In the genomic region with DNA sequence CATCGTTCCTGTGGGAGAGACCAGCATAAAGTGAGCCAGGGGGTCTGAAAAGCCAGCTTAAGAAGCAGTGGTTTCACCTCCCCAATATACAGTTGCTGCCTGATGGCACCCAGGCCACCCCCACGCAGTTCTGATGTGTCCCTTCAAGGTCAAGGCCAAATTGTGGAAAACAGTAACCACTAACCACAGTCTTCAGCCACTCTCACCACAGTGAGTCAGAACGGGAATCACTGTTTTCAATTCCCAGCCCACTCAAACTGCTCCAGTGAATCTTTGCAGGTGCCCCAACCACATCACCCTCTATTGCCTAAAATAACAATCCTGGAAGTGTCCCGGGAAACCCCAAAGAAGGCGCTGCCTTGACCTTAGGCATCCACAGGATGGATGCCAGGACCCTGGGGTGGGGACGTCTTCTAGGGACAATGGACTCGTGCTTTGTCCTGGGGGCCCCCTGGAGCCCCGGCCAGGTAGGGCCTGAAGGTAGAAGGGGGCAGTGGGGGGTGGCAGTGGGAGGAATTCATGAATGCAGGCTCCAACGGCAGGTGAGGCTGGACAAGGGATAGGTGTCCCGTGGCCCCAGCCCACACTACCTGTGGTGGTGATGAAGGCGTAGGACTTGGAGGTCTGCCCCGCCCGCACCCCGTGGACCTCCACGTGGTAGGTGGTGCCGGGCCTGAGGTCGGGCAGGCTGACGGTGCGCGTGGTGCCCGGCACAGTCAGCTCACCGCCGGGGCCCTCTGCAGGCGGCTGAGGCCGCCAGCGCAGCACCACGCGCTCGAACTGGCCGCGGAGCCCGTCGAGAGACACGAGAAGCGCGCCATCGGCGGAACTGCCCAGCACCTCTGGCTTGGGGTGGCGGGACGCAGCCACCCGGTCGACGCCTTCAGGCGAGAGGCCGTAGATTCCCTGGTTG, we compare ENCODE assay signal across 9 cellular contexts. TPM values are rescaled to one million over a fixed set of nuclear protein-coding genes. Genes with fewer than 3 reads are reported as not detected.
DNase-seq lines count a peak whose midpoint lies in the region; ATAC-seq and TF ChIP-seq lines count a peak whose summit lies in the region.
"Had no signal": no experiment of that assay in that cellular context is flagged by ENCODE, and none has a peak within 500 bp of the region (broad histone marks: within the 10 kb centered on the region; RNA-seq: fewer than 3 reads in every experiment).

No MANE protein-coding gene starts in this region.

- POLR2A ChIA-PET in CD8-positive, alpha-beta memory T cell (lab: Charles Lee) = no interaction called here

- H3K4me1 Mint-ChIP-seq in CD8-positive, alpha-beta memory T cell = peaks cover 0 to 6% (median 0%) of the 10 kb centered on the region in 3 donors

- no peaks in the 10 kb centered on the region for H3K36me3 ChIP-seq in CD8-positive, alpha-beta memory T cell (ENCODE audit: insufficient read depth, low read length)
- H3K36me3 ChIP-seq in adipocyte (ENCODE audit: control insufficient read depth, insufficient read depth, low read length, severe bottlenecking) (no peaks in the 10 kb centered on the region), kidney epithelial cell (ENCODE audit: control insufficient read depth, insufficient read depth, low read length) (no peaks in the 10 kb centered on the region), urinary bladder (ENCODE audit: insufficient read depth) (no peaks in the 10 kb centered on the region)

- H3K27me3 ChIP-seq in CD8-positive, alpha-beta memory T cell (ENCODE audit: insufficient read depth, low read length, poor library complexity, severe bottlenecking) = no peaks in the 10 kb centered on the region
- H3K27me3 ChIP-seq in adipocyte (replicated peaks; ENCODE audit: control insufficient read depth, insufficient read depth, low read length) = no peaks in the 10 kb centered on the region
- H3K27me3 ChIP-seq in kidney epithelial cell (ENCODE audit: control insufficient read depth, insufficient read depth, low read length) = peaks cover 79% of the 10 kb centered on the region

- H3K27me3 Mint-ChIP-seq in CD8-positive, alpha-beta memory T cell = peaks cover 19 to 41% of the 10 kb centered on the region in 2 donors

- no peak for DNase-seq in CD8-positive, alpha-beta memory T cell
- DNase-seq in adipocyte (ENCODE audit: low read depth) (peak; percentile 60), kidney epithelial cell (ENCODE audit: low read depth) (peak; percentile 77), LoVo (ENCODE audit: low spot score) (no peak), NCI-H524 (lab: John Stamatoyannopoulos, UW) (no peak)

- WGBS in urinary bladder = 31% methylated on average over 45 of the region's 45 CpGs

- no peak overlapping the region for H3K4me3 ChIP-seq in CD8-positive, alpha-beta memory T cell (ENCODE audit: low read length)
- no peak overlapping the region for H3K4me3 ChIP-seq in adipocyte (ENCODE audit: low read length)
- H3K4me3 ChIP-seq in kidney epithelial cell (ENCODE audit: low read depth, low read length) = no peak overlapping the region
- peak overlapping the region; percentile 10 for H3K4me3 ChIP-seq in urinary bladder (ENCODE audit: low read depth, low read length)

- H3K4me1 ChIP-seq in CD8-positive, alpha-beta memory T cell (ENCODE audit: insufficient read depth, low read length) = no peaks in the 10 kb centered on the region
- H3K4me1 ChIP-seq in adipocyte (ENCODE audit: control insufficient read depth, insufficient read depth, low read length) (peaks cover 34% of the 10 kb centered on the region), urinary bladder (ENCODE audit: insufficient read depth) (no peaks in the 10 kb centered on the region)

- H3K9ac ChIP-seq in adipocyte (ENCODE audit: low read length) = no peak overlapping the region

- H3K9me3 ChIP-seq in CD8-positive, alpha-beta memory T cell (ENCODE audit: low read length) = no peaks in the 10 kb centered on the region
- no peaks in the 10 kb centered on the region for H3K9me3 ChIP-seq in adipocyte (ENCODE audit: control insufficient read depth, low read length)

- H3K36me3 Mint-ChIP-seq in CD8-positive, alpha-beta memory T cell = peaks cover 0 to 5% (median 0%) of the 10 kb centered on the region in 3 donors

- H3K27ac ChIP-seq in CD8-positive, alpha-beta memory T cell (ENCODE audit: low read depth, low read length) = no peak overlapping the region
- H3K27ac ChIP-seq in urinary bladder (ENCODE audit: low read depth) = no peak overlapping the region
- H3K27ac ChIP-seq: HL-60 had no signal

- no peak for TF ChIP-seq CTCF in kidney epithelial cell (IDR thresholded peaks at IDR 0.05; ENCODE audit: insufficient read depth, low read length, poor library complexity, severe bottlenecking)

- H3K4me3 Mint-ChIP-seq in CD8-positive, alpha-beta memory T cell = peak overlapping the region in 5 of 7 donors; percentile 15 to 82 (median 24)

- peak; percentile 58 for ATAC-seq in HG02798 (IDR thresholded peaks at IDR 0.05; ENCODE audit: poor library complexity, unreplicated experiment)
- ATAC-seq in GM21619 (IDR thresholded peaks at IDR 0.05; ENCODE audit: unreplicated experiment) = no peak

- H3K9me3 Mint-ChIP-seq in CD8-positive, alpha-beta memory T cell = no peaks in the 10 kb centered on the region

- CTCF ChIA-PET in CD8-positive, alpha-beta memory T cell (lab: Charles Lee) = interaction anchor here (0.9 to 1.2 kb wide), 2 partner anchors 159 to 699 kb away, joined by 3 to 4 read pairs; no protein-coding TSS in a partner anchor

- no peak overlapping the region for H3K27ac Mint-ChIP-seq in CD8-positive, alpha-beta memory T cell

RNA-seq across cellular contexts. Expression of gene TNXB, which starts 22.2 kb away (rescaled TPM):
- total RNA-seq in CD8-positive, alpha-beta memory T cell = 1 to 10 TPM; 2.5 to 4.9 TPM
- polyA plus RNA-seq in CD8-positive, alpha-beta memory T cell = not detected
- total RNA-seq in kidney epithelial cell (0.34 and 0.38 TPM in 2 replicates), urinary bladder (171 TPM)
- 93.5 TPM for polyA plus RNA-seq in urinary bladder

RNA-seq across cellular contexts. Expression of gene ATF6B, which starts 41.1 kb away (rescaled TPM):
- 10 to 100 TPM; 72.5 to 74.4 TPM for total RNA-seq in CD8-positive, alpha-beta memory T cell
- polyA plus RNA-seq in CD8-positive, alpha-beta memory T cell = 20.7 TPM
- total RNA-seq in kidney epithelial cell = 42.5 and 47.0 TPM in 2 replicates
- total RNA-seq in urinary bladder = 28.8 TPM
- 68.3 TPM for polyA plus RNA-seq in urinary bladder

RNA-seq across cellular contexts. Expression of gene FKBPL, which starts 43.2 kb away (rescaled TPM):
- total RNA-seq in CD8-positive, alpha-beta memory T cell = 1 to 10 TPM; 6.8 to 8.1 TPM
- polyA plus RNA-seq in CD8-positive, alpha-beta memory T cell = 2.3 TPM
- total RNA-seq in kidney epithelial cell = 4.6 and 5.3 TPM in 2 replicates
- 3.0 TPM for total RNA-seq in urinary bladder
- polyA plus RNA-seq in urinary bladder = 5.6 TPM

RNA-seq across cellular contexts. Expression of gene CYP21A2, which starts 48.7 kb away (rescaled TPM):
- under 1 TPM; 0.37 to 0.40 TPM for total RNA-seq in CD8-positive, alpha-beta memory T cell
- polyA plus RNA-seq in CD8-positive, alpha-beta memory T cell = not detected
- total RNA-seq in kidney epithelial cell (1.1 TPM in 1 of 2 replicates, not detected in the other), urinary bladder (not detected)
- 2.3 TPM for polyA plus RNA-seq in urinary bladder

Comparison
In these comparisons a context has a peak if more than half of its experiments do, and no peak if none do; other contexts are left out.
1. DNase-seq: peak in adipocyte (single experiment) and kidney epithelial cell (single experiment); none in CD8-positive, alpha-beta memory T cell (0 of 5), LoVo (single experiment) and NCI-H524 (0 of 2).
2. RNA of gene TNXB, which starts 22.2 kb away (total RNA-seq): 171 TPM in urinary bladder (single experiment); 2.5 to 4.9 TPM in CD8-positive, alpha-beta memory T cell and 0.34 to 0.38 TPM in kidney epithelial cell; every median in the first group is over 10 times any median in the second.